ENCODE assay signal across 12 cellular contexts in genomic region chr5:110716247-110717245, GRCh38. TPM values are rescaled to one million over a fixed set of nuclear protein-coding genes. Genes with fewer than 3 reads are reported as not detected.
A peak's percentile ranks its signal among the peaks of the same experiment; 100 is the strongest.
DNase-seq lines count a peak whose midpoint lies in the region; ATAC-seq and TF ChIP-seq lines count a peak whose summit lies in the region.
"Had no signal": no experiment of that assay in that cellular context is flagged by ENCODE, and none has a peak within 500 bp of the region (broad histone marks: within the 10 kb centered on the region; RNA-seq: fewer than 3 reads in every experiment).

No MANE protein-coding gene starts in this region.

- TF ChIP-seq CTCF in AG04449 (IDR thresholded peaks at IDR 0.05; ENCODE audit: insufficient read depth, low read length, missing control alignments): peak; percentile 3

- H3K4me3 ChIP-seq in AG04449 (ENCODE audit: low read depth, low read length): no peak overlapping the region
- H3K4me3 ChIP-seq: SJCRH30 had no signal

- CTCF ChIA-PET in AG04449 (lab: Yijun Ruan, JAX): interaction anchor here (1.1 kb wide), 1 partner anchor 14 kb away, joined by 3 read pairs; no protein-coding TSS in a partner anchor

- DNase-seq in AG04449 (ENCODE audit: low read depth, low spot score): no peak
- DNase-seq in OCI-M1 (lab: John Stamatoyannopoulos, UW): peak; percentile 9
- DNase-seq in activated naive CD4-positive, alpha-beta T cell treated with anti-CD3 and anti-CD28 coated beads, Interleukin-2, amount 50 U/mL, for 72 hours (ENCODE audit: low spot score in 2 of 2): no peak
- DNase-seq in iPS-NIHi11 (ENCODE audit: low spot score): no peak
- DNase-seq in stimulated activated CD8-positive, alpha-beta memory T cell treated with anti-CD3 and anti-CD28 coated beads, Interleukin-4, amount 100 ng/mL, for 48 hours: no peak
- DNase-seq in iPS-NIHi7 (ENCODE audit: extremely low spot score): no peak
- DNase-seq: activated CD4-positive, alpha-beta T cell treated with anti-CD3 and anti-CD28 coated beads, Interleukin-2, amount 50 U/mL, for 4 hours; NCI-H1436 had no signal

- ATAC-seq in GM19328 (IDR thresholded peaks at IDR 0.05; ENCODE audit: unreplicated experiment): peak; percentile 99
- ATAC-seq in HG02885 (IDR thresholded peaks at IDR 0.05; ENCODE audit: poor library complexity, unreplicated experiment): peak; percentile 81
- ATAC-seq in activated naive CD4-positive, alpha-beta T cell treated with anti-CD3 and anti-CD28 coated beads, Interleukin-2, amount 50 U/mL, for 72 hours: no peak

- no peaks in the 10 kb centered on the region for H3K36me3 Mint-ChIP-seq in activated naive CD4-positive, alpha-beta T cell treated with anti-CD3 and anti-CD28 coated beads, Interleukin-2, amount 50 U/mL, for 72 hours

- no peaks in the 10 kb centered on the region for H3K9me3 Mint-ChIP-seq in activated naive CD4-positive, alpha-beta T cell treated with anti-CD3 and anti-CD28 coated beads, Interleukin-2, amount 50 U/mL, for 72 hours

- POLR2A ChIA-PET in AG04449 (lab: Yijun Ruan, JAX): no interaction called here

- no peak overlapping the region for H3K27ac Mint-ChIP-seq in activated naive CD4-positive, alpha-beta T cell treated with anti-CD3 and anti-CD28 coated beads, Interleukin-2, amount 50 U/mL, for 72 hours
- H3K27ac Mint-ChIP-seq: progenitor cell of endocrine pancreas had no signal

RNA-seq across cellular contexts. Expression of gene TMEM232, which starts 9.9 kb away (rescaled TPM):
- total RNA-seq in activated naive CD4-positive, alpha-beta T cell treated with anti-CD3 and anti-CD28 coated beads, Interleukin-2, amount 50 U/mL, for 72 hours: under 1 TPM; 0.25 to 0.93 TPM

RNA-seq across cellular contexts. Expression of gene SLC25A46, which starts 22.3 kb away (rescaled TPM):
- total RNA-seq in activated naive CD4-positive, alpha-beta T cell treated with anti-CD3 and anti-CD28 coated beads, Interleukin-2, amount 50 U/mL, for 72 hours: 10 to 100 TPM; 28.1 to 49.6 TPM

Comparison
In these comparisons a context has a peak if more than half of its experiments do, and no peak if none do; other contexts are left out.
1. ATAC-seq: peak in GM19328 (single experiment) and HG02885 (single experiment); none in activated naive CD4-positive, alpha-beta T cell treated with anti-CD3 and anti-CD28 coated beads, Interleukin-2, amount 50 U/mL, for 72 hours (0 of 2).